In genomic region chr12:50606675-50607379, GRCh38 we compare ENCODE assay signal across 16 cellular contexts.
A peak's percentile ranks its signal among the peaks of the same experiment; 100 is the strongest.
DNase-seq lines count a peak whose midpoint lies in the region; ATAC-seq, FAIRE-seq and TF ChIP-seq lines count a peak whose summit lies in the region.
"Had no signal": no experiment of that assay in that cellular context is flagged by ENCODE, and none has a peak within 500 bp of the region (broad histone marks: within the 10 kb centered on the region; RNA-seq: fewer than 3 reads in every experiment).

No MANE protein-coding gene starts in this region.

- intact Hi-C loops in mucosa of descending colon (cut with DNase I, micrococcal nuclease), result no loop called here

- H3K4me3 Mint-ChIP-seq in astrocyte (ENCODE audit: unreplicated experiment), result no peak overlapping the region
- H3K4me3 Mint-ChIP-seq in stimulated activated effector memory CD8-positive, alpha-beta T cell treated with anti-CD3 and anti-CD28 coated beads, Interleukin-12 subunit alpha, Interleukin-12 subunit beta, amount 100 ng/mL, for 72 hours, result no peak overlapping the region
- no peak overlapping the region for H3K4me3 Mint-ChIP-seq in activated T-helper 17 cell treated with anti-CD3 and anti-CD28 coated beads, Interleukin-2, amount 50 U/mL, for 72 hours

- no peaks in the 10 kb centered on the region for H3K36me3 ChIP-seq in astrocyte (ENCODE audit: insufficient read depth, low read length)
- no peaks in the 10 kb centered on the region for H3K36me3 ChIP-seq in mucosa of descending colon (ENCODE audit: low read depth)

- no peak overlapping the region for H3K9ac ChIP-seq in astrocyte (ENCODE audit: low read length)
- H3K9ac ChIP-seq: BLaER1, GM23248 had no signal

- peaks cover 10% of the 10 kb centered on the region for H3K4me1 ChIP-seq in astrocyte (ENCODE audit: insufficient read depth, low read length)
- peaks cover 16% of the 10 kb centered on the region for H3K4me1 ChIP-seq in mucosa of descending colon (ENCODE audit: low read depth)

- peaks cover 31% of the 10 kb centered on the region for H3K4me1 Mint-ChIP-seq in astrocyte (ENCODE audit: low read depth, unreplicated experiment)
- no peaks in the 10 kb centered on the region for H3K4me1 Mint-ChIP-seq in stimulated activated effector memory CD8-positive, alpha-beta T cell treated with anti-CD3 and anti-CD28 coated beads, Interleukin-12 subunit alpha, Interleukin-12 subunit beta, amount 100 ng/mL, for 72 hours
- peaks cover 8% of the 10 kb centered on the region for H3K4me1 Mint-ChIP-seq in activated T-helper 17 cell treated with anti-CD3 and anti-CD28 coated beads, Interleukin-2, amount 50 U/mL, for 72 hours

- ATAC-seq in mucosa of descending colon (peak; percentile 39), HG03469 (IDR thresholded peaks at IDR 0.05; ENCODE audit: unreplicated experiment) (no peak), GM21447 (IDR thresholded peaks at IDR 0.05; ENCODE audit: unreplicated experiment) (no peak)
- no peak for ATAC-seq in stimulated activated effector memory CD8-positive, alpha-beta T cell treated with anti-CD3 and anti-CD28 coated beads, Interleukin-12 subunit alpha, Interleukin-12 subunit beta, amount 100 ng/mL, for 72 hours
- no peak for ATAC-seq in activated T-helper 17 cell treated with anti-CD3 and anti-CD28 coated beads, Interleukin-2, amount 50 U/mL, for 72 hours (replicated peaks)
- ATAC-seq: HCT116 had no signal

- H3K79me2 ChIP-seq in astrocyte (ENCODE audit: insufficient read depth, low read length), result peaks cover 56% of the 10 kb centered on the region

- H3K9me3 ChIP-seq in astrocyte (ENCODE audit: insufficient read depth, low read depth, low read length), result no peaks in the 10 kb centered on the region
- H3K9me3 ChIP-seq in mucosa of descending colon, result no peaks in the 10 kb centered on the region
- H3K9me3 ChIP-seq: SJSA1 had no signal

- no peaks in the 10 kb centered on the region for H3K27me3 Mint-ChIP-seq in astrocyte (ENCODE audit: low read depth, unreplicated experiment)
- no peaks in the 10 kb centered on the region for H3K27me3 Mint-ChIP-seq in activated T-helper 17 cell treated with anti-CD3 and anti-CD28 coated beads, Interleukin-2, amount 50 U/mL, for 72 hours

- DNase-seq in CD1c-positive myeloid dendritic cell (ENCODE audit: extremely low spot score) (peak; percentile 60), astrocyte (ENCODE audit: low read depth) (no peak), mucosa of descending colon (no peak)
- DNase-seq in stimulated activated effector memory CD8-positive, alpha-beta T cell treated with anti-CD3 and anti-CD28 coated beads, Interleukin-12 subunit alpha, Interleukin-12 subunit beta, amount 100 ng/mL, for 72 hours (ENCODE audit: low spot score in 2 of 2), result no peak
- DNase-seq: DMS79 treated with DMSO at 0.1 percent for 48 hours, GM23248, NCI-H1092, NCI-H146, NCI-H2081, NCI-H774 had no signal

- peak overlapping the region; percentile 0 for H3K27ac Mint-ChIP-seq in astrocyte (ENCODE audit: unreplicated experiment)
- H3K27ac Mint-ChIP-seq in stimulated activated effector memory CD8-positive, alpha-beta T cell treated with anti-CD3 and anti-CD28 coated beads, Interleukin-12 subunit alpha, Interleukin-12 subunit beta, amount 100 ng/mL, for 72 hours, result peak overlapping the region; percentile 43
- no peak overlapping the region for H3K27ac Mint-ChIP-seq in activated T-helper 17 cell treated with anti-CD3 and anti-CD28 coated beads, Interleukin-2, amount 50 U/mL, for 72 hours

- H3K36me3 Mint-ChIP-seq in astrocyte (ENCODE audit: low read depth, unreplicated experiment), result peaks cover 6% of the 10 kb centered on the region
- no peaks in the 10 kb centered on the region for H3K36me3 Mint-ChIP-seq in stimulated activated effector memory CD8-positive, alpha-beta T cell treated with anti-CD3 and anti-CD28 coated beads, Interleukin-12 subunit alpha, Interleukin-12 subunit beta, amount 100 ng/mL, for 72 hours
- H3K36me3 Mint-ChIP-seq in activated T-helper 17 cell treated with anti-CD3 and anti-CD28 coated beads, Interleukin-2, amount 50 U/mL, for 72 hours (ENCODE audit: low read depth), result no peaks in the 10 kb centered on the region

- H4K20me1 ChIP-seq in astrocyte (ENCODE audit: insufficient read depth, low read length), result peaks cover 7% of the 10 kb centered on the region

- no peak for FAIRE-seq in astrocyte (lab: Jason Lieb, UNC)

- TF ChIP-seq CTCF in astrocyte (IDR thresholded peaks at IDR 0.05; ENCODE audit: insufficient read depth, low read depth, low read length) (no peak), mucosa of descending colon (IDR thresholded peaks at IDR 0.05) (no peak)

- no peak overlapping the region for H3K4me3 ChIP-seq in astrocyte (ENCODE audit: insufficient read depth, low read depth, low read length)
- no peak overlapping the region for H3K4me3 ChIP-seq in mucosa of descending colon
- H3K4me3 ChIP-seq: BLaER1, GM23248, SJSA1 had no signal

- H3K27me3 ChIP-seq in astrocyte (ENCODE audit: insufficient read depth, low read length), result no peaks in the 10 kb centered on the region
- H3K27me3 ChIP-seq: BLaER1, SJSA1 had no signal

- no peak overlapping the region for H2AFZ ChIP-seq in astrocyte (ENCODE audit: low read depth, low read length)
- H2AFZ ChIP-seq: GM23248 had no signal

- H3K27ac ChIP-seq in astrocyte (ENCODE audit: low read depth, low read length), result no peak overlapping the region
- H3K27ac ChIP-seq: BLaER1, GM23248, SJSA1 had no signal

- no peaks in the 10 kb centered on the region for H3K9me3 Mint-ChIP-seq in astrocyte (ENCODE audit: unreplicated experiment)
- no peaks in the 10 kb centered on the region for H3K9me3 Mint-ChIP-seq in stimulated activated effector memory CD8-positive, alpha-beta T cell treated with anti-CD3 and anti-CD28 coated beads, Interleukin-12 subunit alpha, Interleukin-12 subunit beta, amount 100 ng/mL, for 72 hours
- H3K9me3 Mint-ChIP-seq in activated T-helper 17 cell treated with anti-CD3 and anti-CD28 coated beads, Interleukin-2, amount 50 U/mL, for 72 hours, result no peaks in the 10 kb centered on the region

- no peak overlapping the region for H3K4me2 ChIP-seq in astrocyte (ENCODE audit: low read length)
- H3K4me2 ChIP-seq: BLaER1 had no signal
